In genomic region chr7:148699772-148700629, GRCh38 we compare ENCODE assay signal across 1 cellular context.
TF ChIP-seq lines count a peak whose summit lies in the region.

No MANE protein-coding gene starts in this region.

TF ChIP-seq in IMR-90, 13 proteins besides CTCF, POLR2A, EP300 and RAD21 (continued from another document):
- no peak for TF ChIP-seq RFX5 (IDR thresholded peaks at IDR 0.05; ENCODE audit: low read depth, low read length)
- no peak for TF ChIP-seq RCOR1 (IDR thresholded peaks at IDR 0.05; ENCODE audit: insufficient replicate concordance, low read length)
- TF ChIP-seq CHD1 (IDR thresholded peaks at IDR 0.05; ENCODE audit: low read depth, low read length): no peak
- no peak for TF ChIP-seq MAFK (IDR thresholded peaks at IDR 0.05; ENCODE audit: low read depth, low read length)
TF ChIP-seq in IMR-90: peak in this region for 0.
